ENCODE assay signal across 8 cellular contexts in genomic region chr2:10332402-10333246, GRCh38. TPM values are rescaled to one million over a fixed set of nuclear protein-coding genes. Genes with fewer than 3 reads are reported as not detected.
DNase-seq lines count a peak whose midpoint lies in the region; ATAC-seq and TF ChIP-seq lines count a peak whose summit lies in the region.

No MANE protein-coding gene starts in this region.

- peaks cover 80% of the 10 kb centered on the region for H3K4me1 ChIP-seq in BLaER1

- peak overlapping the region; percentile 98 for H3K27ac Mint-ChIP-seq in activated naive CD8-positive, alpha-beta T cell treated with anti-CD3 and anti-CD28 coated beads for 36 hours
- peak overlapping the region; percentile 97 for H3K27ac Mint-ChIP-seq in nephron progenitor cell

- H3K4me1 Mint-ChIP-seq in activated naive CD8-positive, alpha-beta T cell treated with anti-CD3 and anti-CD28 coated beads for 36 hours: peaks cover 71% of the 10 kb centered on the region
- peaks cover 57% of the 10 kb centered on the region for H3K4me1 Mint-ChIP-seq in nephron progenitor cell

- H3K9me3 ChIP-seq in BLaER1: peaks cover 12% of the 10 kb centered on the region

- H4K20me1 ChIP-seq in BLaER1: peaks cover 53% of the 10 kb centered on the region

- DNase-seq in HL-60 (ENCODE audit: low read depth in 1 of 2, low spot score in 1 of 2) (no peak), nephron progenitor cell (no peak), DMS79 (lab: John Stamatoyannopoulos, UW) (no peak), NCI-H526 treated with DMSO at 0.1 percent for 48 hours (lab: John Stamatoyannopoulos, UW) (no peak)
- DNase-seq in activated naive CD8-positive, alpha-beta T cell treated with anti-CD3 and anti-CD28 coated beads for 36 hours: peak; percentile 61

- H3K4me3 ChIP-seq in BLaER1 (no peak overlapping the region), HL-60 (replicated peaks; ENCODE audit: insufficient read depth, low read length) (no peak overlapping the region)

- H3K27me3 Mint-ChIP-seq in activated naive CD8-positive, alpha-beta T cell treated with anti-CD3 and anti-CD28 coated beads for 36 hours: no peaks in the 10 kb centered on the region
- H3K27me3 Mint-ChIP-seq in nephron progenitor cell (ENCODE audit: low read depth, poor library complexity): peaks cover 8% of the 10 kb centered on the region

- H3K36me3 ChIP-seq in BLaER1: peaks cover 11% of the 10 kb centered on the region

- peak overlapping the region; percentile 96 for H3K4me2 ChIP-seq in BLaER1

- peak overlapping the region; percentile 93 for H3K4me3 Mint-ChIP-seq in activated naive CD8-positive, alpha-beta T cell treated with anti-CD3 and anti-CD28 coated beads for 36 hours
- peak overlapping the region; percentile 60 for H3K4me3 Mint-ChIP-seq in nephron progenitor cell

- peaks cover 37% of the 10 kb centered on the region for H3K36me3 Mint-ChIP-seq in activated naive CD8-positive, alpha-beta T cell treated with anti-CD3 and anti-CD28 coated beads for 36 hours
- peaks cover 15% of the 10 kb centered on the region for H3K36me3 Mint-ChIP-seq in nephron progenitor cell (ENCODE audit: low read depth)

- H3K9me3 Mint-ChIP-seq in activated naive CD8-positive, alpha-beta T cell treated with anti-CD3 and anti-CD28 coated beads for 36 hours: peaks cover 6% of the 10 kb centered on the region
- H3K9me3 Mint-ChIP-seq in nephron progenitor cell: peaks cover 20% of the 10 kb centered on the region

- no peaks in the 10 kb centered on the region for H3K27me3 ChIP-seq in BLaER1
- no peaks in the 10 kb centered on the region for H3K27me3 ChIP-seq in HL-60 (ENCODE audit: insufficient read depth, poor library complexity, severe bottlenecking)

- ATAC-seq in GM21367 (IDR thresholded peaks at IDR 0.05; ENCODE audit: unreplicated experiment): no peak
- no peak for ATAC-seq in GM21360 (IDR thresholded peaks at IDR 0.05; ENCODE audit: unreplicated experiment)

- peak overlapping the region; percentile 60 for H3K9ac ChIP-seq in BLaER1

- peak overlapping the region; percentile 86 for H3K27ac ChIP-seq in BLaER1
- H3K27ac ChIP-seq in HL-60 (replicated peaks): peak overlapping the region; percentile 84

- TF ChIP-seq CTCF in HL-60 (IDR thresholded peaks at IDR 0.05; ENCODE audit: insufficient read depth, low read length) (no peak), nephron progenitor cell (IDR thresholded peaks at IDR 0.05) (no peak)

RNA-seq across cellular contexts. Expression of gene HPCAL1, which starts 29.9 kb away (rescaled TPM):
- 100 to 1,000 TPM; 100 to 105 TPM for total RNA-seq in activated naive CD8-positive, alpha-beta T cell treated with anti-CD3 and anti-CD28 coated beads for 36 hours
